ENCODE assay signal across 14 cellular contexts in the genomic region with DNA sequence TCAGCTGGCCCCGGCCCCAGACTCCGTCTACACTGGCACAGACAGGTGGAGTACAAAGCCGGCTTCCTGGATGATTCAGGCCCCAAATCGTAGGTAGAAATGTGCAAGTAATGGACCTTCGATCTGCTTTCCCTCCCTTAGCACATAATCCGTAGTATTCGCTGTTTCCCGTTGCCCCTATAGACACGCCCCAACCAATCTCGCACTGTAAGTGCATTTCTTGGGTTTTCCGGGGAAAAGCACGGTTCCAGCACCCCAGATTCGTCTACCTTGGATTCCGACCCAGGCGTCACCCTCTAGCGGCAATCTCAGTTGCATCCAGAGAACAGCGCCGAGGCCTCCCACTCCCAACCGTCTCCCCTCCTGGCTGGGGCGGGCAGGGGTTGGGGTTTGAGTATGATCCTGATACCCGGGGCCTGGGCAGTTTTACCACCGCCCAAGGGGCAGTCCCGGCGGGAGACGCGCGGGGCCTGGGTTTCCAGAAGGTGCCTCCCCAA. TPM values are rescaled to one million over a fixed set of nuclear protein-coding genes. Genes with fewer than 3 reads are reported as not detected.
A peak's percentile ranks its signal among the peaks of the same experiment; 100 is the strongest.
DNase-seq lines count a peak whose midpoint lies in the region; ATAC-seq and TF ChIP-seq lines count a peak whose summit lies in the region.
"Had no signal": no experiment of that assay in that cellular context is flagged by ENCODE, and none has a peak within 500 bp of the region (broad histone marks: within the 10 kb centered on the region; RNA-seq: fewer than 3 reads in every experiment).

No MANE protein-coding gene starts in this region.

- 13% methylated on average over 16 of the region's 27 CpGs for WGBS in SK-N-SH (ENCODE audit: low lambda C conversion rate)
- 5% methylated on average over 27 of the region's 27 CpGs for WGBS in smooth muscle cell (ENCODE audit: low lambda C conversion rate)

- CTCF ChIA-PET in SK-N-SH (lab: Yijun Ruan, JAX) = interaction anchor here (4.1 kb wide), 1 partner anchor 20 kb away, joined by 24 read pairs; no protein-coding TSS in a partner anchor

- H4K20me1 ChIP-seq in SK-N-SH (ENCODE audit: insufficient read depth) = 0 out of 2 replicates have a peak, but pooled peaks cover 4% of the 10 kb centered on the region
- peaks cover 3% of the 10 kb centered on the region for H4K20me1 ChIP-seq in smooth muscle cell (ENCODE audit: low read depth)

- TF ChIP-seq CTCF in SK-N-SH (IDR thresholded peaks at IDR 0.05) = no peak
- no peak for TF ChIP-seq CTCF in WI38 (IDR thresholded peaks at IDR 0.05; ENCODE audit: low read depth, low read length)
- TF ChIP-seq CTCF in glutamatergic neuron (IDR thresholded peaks at IDR 0.05; ENCODE audit: partially characterized antibody, unreplicated experiment) = no peak
- TF ChIP-seq CTCF in smooth muscle cell (IDR thresholded peaks at IDR 0.05; ENCODE audit: borderline replicate concordance, insufficient read depth, poor library complexity, severe bottlenecking) = no peak
- TF ChIP-seq CTCF in chondrocyte (IDR thresholded peaks at IDR 0.05) = no peak

- no peak for ATAC-seq in SK-N-SH treated with all-trans-retinoic acid at 6 μM for 48 hours
- ATAC-seq: foreskin keratinocyte had no signal

- no peaks in the 10 kb centered on the region for H3K79me2 ChIP-seq in SK-N-SH (ENCODE audit: insufficient read depth)
- H3K79me2 ChIP-seq in smooth muscle cell (ENCODE audit: low read depth) = no peaks in the 10 kb centered on the region

- H3K4me3 ChIP-seq in SK-N-SH (ENCODE audit: low read depth in 2 of 2, low read length in 1 of 2) (no peak overlapping the region), WI38 (ENCODE audit: low read depth, low read length) (peak overlapping the region; percentile 51), smooth muscle cell (peak overlapping the region; percentile 49)
- H3K4me3 ChIP-seq: thyroid gland had no signal

- H3K4me1 Mint-ChIP-seq in glutamatergic neuron (ENCODE audit: low read depth, unreplicated experiment) (peaks cover 7% of the 10 kb centered on the region), chondrocyte (ENCODE audit: low read depth) (peaks cover 8% of the 10 kb centered on the region)

- H3K27ac ChIP-seq in SK-N-SH (ENCODE audit: low read depth in 2 of 2, low read length in 1 of 2) (no peak overlapping the region), smooth muscle cell (ENCODE audit: low read depth) (no peak overlapping the region)
- H3K27ac ChIP-seq: foreskin keratinocyte, thyroid gland had no signal

- no peak for TF ChIP-seq RAD21 in SK-N-SH (IDR thresholded peaks at IDR 0.05; ENCODE audit: low read length)

- peaks cover 97% of the 10 kb centered on the region for H3K27me3 ChIP-seq in SK-N-SH (ENCODE audit: insufficient read depth)
- H3K27me3 ChIP-seq in smooth muscle cell (ENCODE audit: low read depth) = peaks cover 99% of the 10 kb centered on the region

- H3K9me3 ChIP-seq in SK-N-SH (no peaks in the 10 kb centered on the region), smooth muscle cell (replicated peaks; ENCODE audit: low read depth) (no peaks in the 10 kb centered on the region)
- H3K9me3 ChIP-seq: thyroid gland had no signal

- POLR2A ChIA-PET in SK-N-SH (lab: Yijun Ruan, JAX) = no interaction called here

- H3K9me2 ChIP-seq in SK-N-SH = no peaks in the 10 kb centered on the region

- no peak overlapping the region for H2AFZ ChIP-seq in SK-N-SH (ENCODE audit: low read depth)
- peak overlapping the region; percentile 25 for H2AFZ ChIP-seq in smooth muscle cell (ENCODE audit: low read depth)

- H3K36me3 Mint-ChIP-seq in glutamatergic neuron (ENCODE audit: unreplicated experiment) (no peaks in the 10 kb centered on the region), chondrocyte (ENCODE audit: low read depth) (no peaks in the 10 kb centered on the region)
- H3K36me3 Mint-ChIP-seq: naive B cell had no signal

- H3F3A ChIP-seq in SK-N-SH (replicated peaks; ENCODE audit: insufficient read depth) = no peaks in the 10 kb centered on the region
- peaks cover 6% of the 10 kb centered on the region for H3F3A ChIP-seq in smooth muscle cell (ENCODE audit: low read depth)

- DNase-seq in SK-N-SH (no peak), glutamatergic neuron (peak; percentile 29), smooth muscle cell (lab: John Stamatoyannopoulos, UW; ENCODE audit: unreplicated experiment) (no peak), SIG-M5 treated with dmso at 0.1 percent for 504 hours (lab: John Stamatoyannopoulos, UW; ENCODE audit: unreplicated experiment) (no peak), cerebellar nuclear complex (lab: John Stamatoyannopoulos, UW) (no peak), chondrocyte (ENCODE audit: low spot score) (no peak)
- DNase-seq: activated naive CD4-positive, alpha-beta T cell treated with Interleukin-2 at 50 U/mL for 16 hours; foreskin keratinocyte; naive B cell; NCI-H2029 treated with DMSO at 0.1 percent for 48 hours; thyroid gland had no signal

- peaks cover 26% of the 10 kb centered on the region for H3K27me3 Mint-ChIP-seq in glutamatergic neuron (ENCODE audit: unreplicated experiment)
- H3K27me3 Mint-ChIP-seq in chondrocyte (ENCODE audit: low read depth) = peaks cover 81% of the 10 kb centered on the region

- H3K4me1 ChIP-seq in SK-N-SH (ENCODE audit: control insufficient read depth in 1 of 2, insufficient read depth in 2 of 2, low read depth in 1 of 2, low read length in 1 of 2) (no peaks in the 10 kb centered on the region), smooth muscle cell (ENCODE audit: low read depth) (peaks cover 55% of the 10 kb centered on the region)
- H3K4me1 ChIP-seq: foreskin keratinocyte had no signal

- no peak overlapping the region for H3K4me3 Mint-ChIP-seq in glutamatergic neuron (ENCODE audit: unreplicated experiment)
- no peak overlapping the region for H3K4me3 Mint-ChIP-seq in chondrocyte (ENCODE audit: unreplicated experiment)

- H3K4me2 ChIP-seq in SK-N-SH (no peak overlapping the region), smooth muscle cell (peak overlapping the region; percentile 89)

- TF ChIP-seq EP300 in SK-N-SH (IDR thresholded peaks at IDR 0.05; ENCODE audit: borderline replicate concordance in 1 of 2, low read depth in 1 of 2, low read length in 1 of 2) = no peak

- H3K9ac ChIP-seq in SK-N-SH (no peak overlapping the region), smooth muscle cell (ENCODE audit: low read depth) (no peak overlapping the region)

- H3K36me3 ChIP-seq in SK-N-SH (replicated peaks in 1 of 2; ENCODE audit: control insufficient read depth in 1 of 2, insufficient read depth in 2 of 2, low read length in 1 of 2) (no peaks in the 10 kb centered on the region), smooth muscle cell (ENCODE audit: low read depth) (no peaks in the 10 kb centered on the region)
- H3K36me3 ChIP-seq: thyroid gland had no signal

- H3K27ac Mint-ChIP-seq in glutamatergic neuron (ENCODE audit: unreplicated experiment) = no peak overlapping the region
- no peak overlapping the region for H3K27ac Mint-ChIP-seq in chondrocyte (ENCODE audit: unreplicated experiment)

- H3K9me3 Mint-ChIP-seq in glutamatergic neuron (ENCODE audit: unreplicated experiment) = peaks cover 18% of the 10 kb centered on the region
- H3K9me3 Mint-ChIP-seq in chondrocyte (ENCODE audit: low read depth) = no peaks in the 10 kb centered on the region

TF ChIP-seq in SK-N-SH, 30 proteins besides CTCF, POLR2A, EP300 and RAD21:
- TF ChIP-seq, protein P1, sequence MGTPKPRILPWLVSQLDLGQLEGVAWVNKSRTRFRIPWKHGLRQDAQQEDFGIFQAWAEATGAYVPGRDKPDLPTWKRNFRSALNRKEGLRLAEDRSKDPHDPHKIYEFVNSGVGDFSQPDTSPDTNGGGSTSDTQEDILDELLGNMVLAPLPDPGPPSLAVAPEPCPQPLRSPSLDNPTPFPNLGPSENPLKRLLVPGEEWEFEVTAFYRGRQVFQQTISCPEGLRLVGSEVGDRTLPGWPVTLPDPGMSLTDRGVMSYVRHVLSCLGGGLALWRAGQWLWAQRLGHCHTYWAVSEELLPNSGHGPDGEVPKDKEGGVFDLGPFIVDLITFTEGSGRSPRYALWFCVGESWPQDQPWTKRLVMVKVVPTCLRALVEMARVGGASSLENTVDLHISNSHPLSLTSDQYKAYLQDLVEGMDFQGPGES (IDR thresholded peaks at IDR 0.05; ENCODE audit: low read depth, low read length) = no peak
- 0 out of 2 replicates have a peak, but pooled peaks have one; percentile 13 for TF ChIP-seq EZH2phosphoT487 (IDR thresholded peaks at IDR 0.05; ENCODE audit: borderline replicate concordance, low read depth)

TF ChIP-seq in SK-N-SH treated with all-trans-retinoic acid at 6 μM for 48 hours, 23 proteins besides CTCF, POLR2A, EP300 and RAD21 (continues in another document):
- TF ChIP-seq TOX (CRISPR knock-in tag; IDR thresholded peaks at IDR 0.05; ENCODE audit: borderline replicate concordance) = no peak
- TF ChIP-seq ZFP3 (CRISPR knock-in tag; IDR thresholded peaks at IDR 0.05) = no peak
- no peak for TF ChIP-seq ZC3H10 (CRISPR knock-in tag; IDR thresholded peaks at IDR 0.05)
- TF ChIP-seq, protein P2, sequence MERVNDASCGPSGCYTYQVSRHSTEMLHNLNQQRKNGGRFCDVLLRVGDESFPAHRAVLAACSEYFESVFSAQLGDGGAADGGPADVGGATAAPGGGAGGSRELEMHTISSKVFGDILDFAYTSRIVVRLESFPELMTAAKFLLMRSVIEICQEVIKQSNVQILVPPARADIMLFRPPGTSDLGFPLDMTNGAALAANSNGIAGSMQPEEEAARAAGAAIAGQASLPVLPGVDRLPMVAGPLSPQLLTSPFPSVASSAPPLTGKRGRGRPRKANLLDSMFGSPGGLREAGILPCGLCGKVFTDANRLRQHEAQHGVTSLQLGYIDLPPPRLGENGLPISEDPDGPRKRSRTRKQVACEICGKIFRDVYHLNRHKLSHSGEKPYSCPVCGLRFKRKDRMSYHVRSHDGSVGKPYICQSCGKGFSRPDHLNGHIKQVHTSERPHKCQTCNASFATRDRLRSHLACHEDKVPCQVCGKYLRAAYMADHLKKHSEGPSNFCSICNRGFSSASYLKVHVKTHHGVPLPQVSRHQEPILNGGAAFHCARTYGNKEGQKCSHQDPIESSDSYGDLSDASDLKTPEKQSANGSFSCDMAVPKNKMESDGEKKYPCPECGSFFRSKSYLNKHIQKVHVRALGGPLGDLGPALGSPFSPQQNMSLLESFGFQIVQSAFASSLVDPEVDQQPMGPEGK (CRISPR knock-in tag; IDR thresholded peaks at IDR 0.05; ENCODE audit: borderline replicate concordance) = no peak
- no peak for TF ChIP-seq PPARA (CRISPR knock-in tag; IDR thresholded peaks at IDR 0.05; ENCODE audit: borderline replicate concordance)

RNA-seq across cellular contexts. Expression of a gene that starts 12.1 kb away (rescaled TPM):
- polyA plus RNA-seq in SK-N-SH (2012; rRNA removed) (0.02 TPM in 1 of 2 replicates, not detected in the other), smooth muscle cell (30.5 and 31.5 TPM in 2 replicates)
- polyA plus RNA-seq in SK-N-SH (2012; cell fraction: cytosol; rRNA removed) = 0.01 TPM in 1 of 2 replicates, not detected in the other
- polyA plus RNA-seq in SK-N-SH (2012; cell fraction: nucleus; rRNA removed) = 0.02 and 0.04 TPM in 2 replicates
- total RNA-seq in glutamatergic neuron (ENCODE audit: unreplicated experiment) (not detected), smooth muscle cell (15.6 and 24.7 TPM in 2 replicates), chondrocyte (not detected in 3 replicates)
- total RNA-seq: foreskin keratinocyte, skeletal muscle tissue had no signal
- polyA plus RNA-seq: foreskin keratinocyte had no signal

RNA-seq across cellular contexts. Expression of a gene that starts 56.8 kb away (rescaled TPM):
- polyA plus RNA-seq in SK-N-SH (2012; rRNA removed) (15.6 and 18.7 TPM in 2 replicates), smooth muscle cell (13.3 and 16.5 TPM in 2 replicates)
- 5.6 and 8.7 TPM in 2 replicates for polyA plus RNA-seq in SK-N-SH (2012; cell fraction: cytosol; rRNA removed)
- polyA plus RNA-seq in SK-N-SH (2012; cell fraction: nucleus; rRNA removed) = 61.2 and 70.2 TPM in 2 replicates
- total RNA-seq in glutamatergic neuron (ENCODE audit: unreplicated experiment) (27.7 TPM), smooth muscle cell (14.7 and 23.0 TPM in 2 replicates), chondrocyte (8.1 to 13.2 TPM (median 8.5 TPM) in 3 replicates)

Comparison
In these comparisons a context has a peak if more than half of its experiments do, and no peak if none do; other contexts are left out.
1. H3K4me3 ChIP-seq: peak in WI38 (single experiment) and smooth muscle cell (single experiment); none in SK-N-SH (0 of 2).
2. RNA of a gene that starts 12.1 kb away (total RNA-seq): 15.6 to 24.7 TPM in smooth muscle cell; not detected in glutamatergic neuron (single experiment) and not detected in chondrocyte; every median in the first group is over 10 times any median in the second.